21 cellular contexts compared by ENCODE assay signal in the genomic region with DNA sequence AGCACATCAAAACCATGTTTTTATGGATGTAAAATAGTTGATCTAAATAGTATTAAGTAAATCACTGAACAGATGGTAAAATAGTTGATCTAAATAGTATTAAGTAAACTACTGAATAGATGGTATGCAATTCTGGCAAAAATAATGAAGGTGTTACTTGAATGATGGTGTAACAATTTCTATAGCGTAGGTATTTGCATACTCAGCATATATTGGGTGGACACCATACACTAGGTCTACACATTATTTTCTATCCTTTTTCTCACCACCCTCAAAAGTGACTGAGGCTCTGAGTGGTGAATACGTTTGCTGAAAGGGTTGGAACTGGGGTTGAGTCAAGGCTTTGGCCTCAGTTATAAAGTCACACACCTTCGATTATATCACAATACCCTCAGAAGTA.
"Had no signal": no experiment of that assay in that cellular context is flagged by ENCODE, and none has a peak within 500 bp of the region (broad histone marks: within the 10 kb centered on the region; RNA-seq: fewer than 3 reads in every experiment).

No MANE protein-coding gene starts in this region.

- H3K4me2 ChIP-seq: hepatocyte had no signal

- DNase-seq: dermis blood vessel endothelial cell; dorsolateral prefrontal cortex; effector CD4-positive, alpha-beta T cell; effector memory CD4-positive, alpha-beta T cell; foreskin keratinocyte; heart left ventricle; left cardiac atrium; left lung; left ventricle myocardium superior; lower lobe of right lung; mesenchymal stem cell; mucosa of descending colon; naive B cell; naive thymus-derived CD8-positive, alpha-beta T cell had no signal

- ATAC-seq: foreskin keratinocyte; gastroesophageal sphincter; heart left ventricle; left cardiac atrium; left lung; left ventricle myocardium superior; lower lobe of right lung; mucosa of descending colon; naive thymus-derived CD8-positive, alpha-beta T cell had no signal

- H3K4me1 ChIP-seq: esophagus muscularis mucosa, foreskin keratinocyte, gastroesophageal sphincter, heart left ventricle, left lung, lower lobe of right lung had no signal

- H3K27ac ChIP-seq: coronary artery, esophagus muscularis mucosa, foreskin keratinocyte, gastroesophageal sphincter, heart left ventricle, hepatocyte, left lung, lower lobe of right lung had no signal

- H2AFZ ChIP-seq: hepatocyte had no signal

- H3K36me3 ChIP-seq: esophagus muscularis mucosa, gastroesophageal sphincter, heart left ventricle, left lung, lower lobe of right lung had no signal

- H3K27me3 ChIP-seq: dorsolateral prefrontal cortex, esophagus muscularis mucosa, foreskin keratinocyte, gastroesophageal sphincter, heart left ventricle, hepatocyte, left lung had no signal

- H3K79me2 ChIP-seq: hepatocyte had no signal

- H3K4me3 ChIP-seq: coronary artery, dorsolateral prefrontal cortex, esophagus muscularis mucosa, gastroesophageal sphincter, heart left ventricle, hepatocyte, left lung, lower lobe of right lung, mucosa of descending colon had no signal

- H3K9me3 ChIP-seq: esophagus muscularis mucosa, gastroesophageal sphincter, heart left ventricle, left lung, lower lobe of right lung, mucosa of descending colon had no signal

- FAIRE-seq: endothelial cell of umbilical vein, islet of Langerhans, keratinocyte had no signal
